ENCODE assay signal across 24 cellular contexts in the genomic region with DNA sequence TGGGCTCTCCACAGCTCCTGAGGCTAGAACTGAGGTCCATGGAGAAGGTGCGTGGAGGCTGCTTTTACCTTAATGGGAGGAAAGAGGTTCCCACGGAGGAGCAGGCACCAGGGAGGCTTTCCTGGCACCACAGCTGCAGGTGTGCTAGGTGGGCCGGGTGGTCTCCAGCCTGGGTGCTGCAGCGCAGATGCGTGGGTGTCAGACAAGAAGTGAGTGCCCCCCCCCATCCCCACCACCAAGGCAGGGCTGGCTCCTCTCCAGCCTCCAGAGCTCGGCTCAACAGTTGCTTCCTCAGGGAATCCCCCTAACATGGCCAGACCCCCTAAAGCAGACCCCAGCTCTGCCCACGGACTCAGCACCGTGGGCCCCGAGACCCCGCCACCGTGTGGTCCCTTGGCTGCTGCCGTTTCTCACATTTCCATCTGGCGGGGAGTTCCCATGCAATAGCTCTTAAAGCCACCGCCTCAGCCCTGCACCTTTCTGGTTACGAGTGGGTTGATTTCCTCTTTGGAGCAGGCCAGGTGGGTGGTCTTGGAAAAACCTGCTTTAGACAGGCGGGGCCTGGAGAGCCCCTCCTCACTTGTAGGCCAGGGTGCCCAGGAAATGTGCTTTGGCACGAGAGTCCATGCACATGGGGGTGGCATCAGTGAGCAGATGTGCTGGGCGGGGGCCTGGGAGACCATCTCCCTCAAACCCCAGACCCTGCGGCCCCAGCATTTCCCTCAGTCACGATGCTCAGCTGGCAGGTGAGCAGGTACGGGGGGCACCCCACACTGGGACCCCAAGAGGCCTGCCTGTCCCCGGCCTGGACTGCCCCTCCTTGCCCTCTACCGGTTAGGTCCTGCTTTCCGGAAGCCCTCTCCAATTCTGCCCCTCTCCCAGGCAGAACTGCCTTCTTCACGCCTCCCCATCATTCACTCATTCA.
"Had no signal": no experiment of that assay in that cellular context is flagged by ENCODE, and none has a peak within 500 bp of the region (broad histone marks: within the 10 kb centered on the region; RNA-seq: fewer than 3 reads in every experiment).

No MANE protein-coding gene starts in this region.

- H3K4me1 ChIP-seq: SJCRH30 had no signal

- H3K9me3 ChIP-seq: SJCRH30 had no signal

- H3K27ac ChIP-seq: RWPE1, SJCRH30 had no signal

- DNase-seq: IMR-90, Karpas-422, KG1, MG63, NCI-H1092, NCI-H1105 treated with DMSO at 0.1 percent for 48 hours, NCI-H1417 treated with DMSO at 0.1 percent for 48 hours, NCI-H146, NCI-H1694 treated with DMSO at 0.1 percent for 48 hours, NCI-H2029, NCI-H2081 treated with DMSO at 0.1 percent for 48 hours, NCI-H2171, NCI-H226, NCI-H446, NCI-H510A, NCI-H524 treated with DMSO at 0.1 percent for 48 hours, NCI-H69, NCI-H774, SHP77 treated with DMSO at 0.1 percent for 48 hours, SJCRH30 had no signal

- ATAC-seq: HepG2, Right ventricle myocardium inferior, SK-N-SH treated with all-trans-retinoic acid at 6 μM for 48 hours had no signal

- H3K27me3 ChIP-seq: MG63, SJCRH30 had no signal

- H3K36me3 ChIP-seq: MG63, SJCRH30 had no signal

- H3K4me3 ChIP-seq: MG63, SJCRH30 had no signal
